1 cellular context compared by ENCODE assay signal in the genomic region with DNA sequence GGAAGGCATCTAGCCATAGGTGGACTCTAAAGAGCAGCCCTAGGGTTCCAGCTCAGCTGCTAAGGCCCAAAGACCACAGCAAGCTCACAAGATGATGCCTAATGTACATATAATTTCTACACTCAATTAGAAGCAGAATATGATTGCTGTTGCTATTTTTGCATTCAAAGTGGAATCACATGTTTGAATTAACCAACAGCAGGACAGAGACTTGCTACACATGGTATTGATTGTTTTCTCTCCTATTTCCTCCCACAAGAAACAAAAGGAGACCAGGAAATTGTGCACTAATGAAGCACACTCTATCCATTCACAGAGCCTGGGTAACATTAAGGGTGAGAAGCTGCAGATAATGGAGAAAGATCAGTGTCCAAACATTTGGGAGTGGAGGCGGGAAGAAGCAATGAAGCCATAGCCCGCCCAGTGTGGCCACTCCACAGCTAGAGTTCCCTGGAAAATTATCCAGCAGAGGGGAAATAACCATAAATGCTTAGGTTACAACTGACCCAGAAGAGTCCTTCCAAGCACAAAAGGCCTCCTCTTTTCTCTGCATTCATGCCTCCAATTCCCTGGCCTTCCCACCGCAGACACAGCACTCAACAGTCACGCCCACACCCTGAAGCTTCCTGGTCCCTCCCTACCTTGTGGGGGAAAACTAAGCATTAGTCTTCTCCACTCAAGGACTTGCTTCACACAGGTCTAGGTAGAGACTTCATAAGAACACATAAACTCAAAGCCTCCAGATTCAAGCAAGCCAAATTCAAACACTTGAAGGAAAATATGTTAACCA.
TF ChIP-seq lines count a peak whose summit lies in the region.

No MANE protein-coding gene starts in this region.

TF ChIP-seq in HepG2, 621 proteins besides CTCF, POLR2A, EP300 and RAD21:
- TF ChIP-seq ARNT2 (CRISPR knock-in tag; IDR thresholded peaks at IDR 0.05; ENCODE audit: low read depth) (no peak), GZF1 (CRISPR knock-in tag; IDR thresholded peaks at IDR 0.05) (no peak), KDM1A (CRISPR knock-in tag; IDR thresholded peaks at IDR 0.05) (no peak), ZSCAN30 (CRISPR knock-in tag; IDR thresholded peaks at IDR 0.05) (no peak), HDAC2 (CRISPR knock-in tag; IDR thresholded peaks at IDR 0.05) (no peak)
- TF ChIP-seq, protein P1, sequence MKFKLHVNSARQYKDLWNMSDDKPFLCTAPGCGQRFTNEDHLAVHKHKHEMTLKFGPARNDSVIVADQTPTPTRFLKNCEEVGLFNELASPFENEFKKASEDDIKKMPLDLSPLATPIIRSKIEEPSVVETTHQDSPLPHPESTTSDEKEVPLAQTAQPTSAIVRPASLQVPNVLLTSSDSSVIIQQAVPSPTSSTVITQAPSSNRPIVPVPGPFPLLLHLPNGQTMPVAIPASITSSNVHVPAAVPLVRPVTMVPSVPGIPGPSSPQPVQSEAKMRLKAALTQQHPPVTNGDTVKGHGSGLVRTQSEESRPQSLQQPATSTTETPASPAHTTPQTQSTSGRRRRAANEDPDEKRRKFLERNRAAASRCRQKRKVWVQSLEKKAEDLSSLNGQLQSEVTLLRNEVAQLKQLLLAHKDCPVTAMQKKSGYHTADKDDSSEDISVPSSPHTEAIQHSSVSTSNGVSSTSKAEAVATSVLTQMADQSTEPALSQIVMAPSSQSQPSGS (CRISPR knock-in tag; IDR thresholded peaks at IDR 0.05): no peak
